ENCODE assay signal across 8 cellular contexts in genomic region chr6:99330159-99330558, GRCh38. TPM values are rescaled to one million over a fixed set of nuclear protein-coding genes. Genes with fewer than 3 reads are reported as not detected.
DNase-seq lines count a peak whose midpoint lies in the region; ATAC-seq and TF ChIP-seq lines count a peak whose summit lies in the region.

No MANE protein-coding gene starts in this region.

- DNase-seq in GM04504 (ENCODE audit: low read depth) (peak; percentile 39), HL-60 (ENCODE audit: low read depth in 1 of 2, low spot score in 1 of 2) (peak; percentile 62 to 70), RWPE1 (ENCODE audit: low spot score) (peak; percentile 48), right atrium auricular region (ENCODE audit: low spot score) (no peak), ureter (ENCODE audit: low spot score) (no peak)
- peak; percentile 72 for DNase-seq in activated naive CD4-positive, alpha-beta T cell treated with anti-CD3 and anti-CD28 coated beads, Interleukin-2, amount 10 ng/mL, durations not matched to agents 7 days and 5 days
- DNase-seq in stimulated activated CD4-positive, alpha-beta T cell treated with anti-CD3 and anti-CD28 coated beads, Interleukin-12 subunit alpha, Interleukin-12 subunit beta, amount 100 ng/mL, for 24 hours (ENCODE audit: low read depth in 2 of 2), result peak; percentile 29 to 50

- CTCF ChIA-PET in RWPE1 (lab: Yijun Ruan, JAX), result interaction anchor here (0.5 to 1.2 kb wide), 8 partner anchors 9 to 473 kb away, joined by 3 to 4 read pairs (median 3); partner anchors contain the start of gene FAXC
- CTCF ChIA-PET in activated naive CD4-positive, alpha-beta T cell treated with anti-CD3 and anti-CD28 coated beads, Interleukin-2, amount 10 ng/mL, durations not matched to agents 7 days and 5 days (lab: Charles Lee), result interaction anchor here (0.7 to 2.8 kb wide), 25 partner anchors 8 to 416 kb away, joined by 3 to 13 read pairs (median 4); no protein-coding TSS in a partner anchor

- POLR2A ChIA-PET in RWPE1 (lab: Yijun Ruan, JAX; ENCODE audit: low non-redundant PET), result no interaction called here

- H3K27ac ChIP-seq in HL-60 (replicated peaks), result no peak overlapping the region
- H3K27ac ChIP-seq in RWPE1, result no peak overlapping the region
- H3K27ac ChIP-seq in right atrium auricular region, result no peak overlapping the region

- no peaks in the 10 kb centered on the region for H3K27me3 Mint-ChIP-seq in activated naive CD4-positive, alpha-beta T cell treated with anti-CD3 and anti-CD28 coated beads, Interleukin-2, amount 10 ng/mL, durations not matched to agents 7 days and 5 days

- peak; percentile 58 for TF ChIP-seq CTCF in HL-60 (IDR thresholded peaks at IDR 0.05; ENCODE audit: insufficient read depth, low read length)
- peak; percentile 39 for TF ChIP-seq CTCF in RWPE1 (conservative IDR thresholded peaks at IDR 0.05; ENCODE audit: low read depth)
- peak; percentile 44 to 75 for TF ChIP-seq CTCF in right atrium auricular region (IDR thresholded peaks at IDR 0.05)

- H3K4me1 ChIP-seq in right atrium auricular region, result no peaks in the 10 kb centered on the region

- no peaks in the 10 kb centered on the region for H3K36me3 ChIP-seq in right atrium auricular region

- H3K36me3 Mint-ChIP-seq in activated naive CD4-positive, alpha-beta T cell treated with anti-CD3 and anti-CD28 coated beads, Interleukin-2, amount 10 ng/mL, durations not matched to agents 7 days and 5 days, result no peaks in the 10 kb centered on the region

- no peaks in the 10 kb centered on the region for H3K9me3 Mint-ChIP-seq in activated naive CD4-positive, alpha-beta T cell treated with anti-CD3 and anti-CD28 coated beads, Interleukin-2, amount 10 ng/mL, durations not matched to agents 7 days and 5 days

- H3K27ac Mint-ChIP-seq in activated naive CD4-positive, alpha-beta T cell treated with anti-CD3 and anti-CD28 coated beads, Interleukin-2, amount 10 ng/mL, durations not matched to agents 7 days and 5 days, result no peak overlapping the region

- H3K9me3 ChIP-seq in right atrium auricular region, result no peaks in the 10 kb centered on the region

- H3K4me1 Mint-ChIP-seq in activated naive CD4-positive, alpha-beta T cell treated with anti-CD3 and anti-CD28 coated beads, Interleukin-2, amount 10 ng/mL, durations not matched to agents 7 days and 5 days, result peaks cover 2% of the 10 kb centered on the region

- ATAC-seq in GM21447 (IDR thresholded peaks at IDR 0.05; ENCODE audit: unreplicated experiment), result peak; percentile 76

- H3K4me3 Mint-ChIP-seq in activated naive CD4-positive, alpha-beta T cell treated with anti-CD3 and anti-CD28 coated beads, Interleukin-2, amount 10 ng/mL, durations not matched to agents 7 days and 5 days, result no peak overlapping the region

- H3K4me3 ChIP-seq in HL-60 (replicated peaks; ENCODE audit: insufficient read depth, low read length), result no peak overlapping the region
- H3K4me3 ChIP-seq in right atrium auricular region, result no peak overlapping the region

- H3K27me3 ChIP-seq in HL-60 (ENCODE audit: insufficient read depth, poor library complexity, severe bottlenecking) (peaks cover 6% of the 10 kb centered on the region), right atrium auricular region (no peaks in the 10 kb centered on the region)

RNA-seq across cellular contexts. Expression of gene FAXC, which starts 19.3 kb away (rescaled TPM):
- total RNA-seq in right atrium auricular region, result under 1 TPM in 1 of 2 donors, not detected in 1; 0.16 TPM
- total RNA-seq in ureter, result 2.7 TPM

Comparison
In these comparisons a context has a peak if more than half of its experiments do, and no peak if none do; other contexts are left out.
1. DNase-seq: peak in GM04504 (single experiment), HL-60 (2 of 2), RWPE1 (single experiment), activated naive CD4-positive, alpha-beta T cell treated with anti-CD3 and anti-CD28 coated beads, Interleukin-2, amount 10 ng/mL, durations not matched to agents 7 days and 5 days (single experiment) and stimulated activated CD4-positive, alpha-beta T cell treated with anti-CD3 and anti-CD28 coated beads, Interleukin-12 subunit alpha, Interleukin-12 subunit beta, amount 100 ng/mL, for 24 hours (2 of 2); none in right atrium auricular region (single experiment) and ureter (single experiment).
2. Peak in every context shown above with its lines, with median percentiles within 50 percentile points of each other: CTCF ChIP-seq.